1 cellular context compared by ENCODE assay signal in genomic region chr20:62723768-62724420, GRCh38.
TF ChIP-seq lines count a peak whose summit lies in the region.

No MANE protein-coding gene starts in this region.

TF ChIP-seq in SK-N-SH treated with all-trans-retinoic acid at 6 μM for 48 hours, 23 proteins besides CTCF, POLR2A, EP300 and RAD21 (continued from another document):
- no peak for TF ChIP-seq PATZ1 (CRISPR knock-in tag; IDR thresholded peaks at IDR 0.05; ENCODE audit: borderline replicate concordance)
